5 cellular contexts compared by ENCODE assay signal in genomic region chr13:20276901-20277300, GRCh38. TPM values are rescaled to one million over a fixed set of nuclear protein-coding genes. Genes with fewer than 3 reads are reported as not detected.
"Had no signal": no experiment of that assay in that cellular context is flagged by ENCODE, and none has a peak within 500 bp of the region (broad histone marks: within the 10 kb centered on the region; RNA-seq: fewer than 3 reads in every experiment).

No MANE protein-coding gene starts in this region.

RNA-seq across cellular contexts. Expression of gene GJB6, which starts 44.8 kb away (rescaled TPM):
- total RNA-seq: subcutaneous adipose tissue, thoracic aorta, tibial nerve, upper lobe of left lung, upper lobe of right lung had no signal
